Comparison of ENCODE assay signal across 7 cellular contexts in the genomic region with DNA sequence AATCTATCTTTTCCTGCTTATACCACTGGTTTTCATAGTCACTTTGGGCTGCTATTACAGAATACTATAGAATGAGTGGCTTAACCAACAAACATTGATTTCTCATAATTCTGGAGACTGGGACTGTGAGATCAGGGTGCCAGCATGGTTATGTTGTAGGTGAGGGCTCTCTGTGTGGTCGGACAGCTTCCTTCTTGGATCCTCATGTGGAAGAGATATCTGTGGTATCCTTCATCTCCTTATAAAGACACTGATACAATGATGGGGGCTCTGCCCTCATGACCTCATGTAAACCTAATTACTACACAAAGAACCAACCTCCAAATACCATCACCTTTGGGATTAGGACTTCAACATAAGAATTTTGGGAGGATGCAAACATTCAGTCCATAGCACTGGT. TPM values are rescaled to one million over a fixed set of nuclear protein-coding genes. Genes with fewer than 3 reads are reported as not detected.
"Had no signal": no experiment of that assay in that cellular context is flagged by ENCODE, and none has a peak within 500 bp of the region (broad histone marks: within the 10 kb centered on the region; RNA-seq: fewer than 3 reads in every experiment).

No MANE protein-coding gene starts in this region.

- H3K27ac Mint-ChIP-seq: GM23338, H9, IgD-negative memory B cell had no signal

- H3K4me3 ChIP-seq: GM23338 had no signal

- H3K9me3 Mint-ChIP-seq: IgD-negative memory B cell had no signal

- DNase-seq: H9, HCEC 1CT had no signal

- H3K36me3 Mint-ChIP-seq: IgD-negative memory B cell had no signal

- H3K4me1 Mint-ChIP-seq: IgD-negative memory B cell had no signal

- FAIRE-seq: H1, H54, HepG2 had no signal

- H3K4me3 Mint-ChIP-seq: GM23338, H9, IgD-negative memory B cell had no signal

- H3K4me2 ChIP-seq: GM23338 had no signal

- ATAC-seq: GM23338, HepG2 had no signal

RNA-seq across cellular contexts. Expression of a gene that starts 13.9 kb away (rescaled TPM):
- polyA plus RNA-seq: IgD-negative memory B cell had no signal
